In genomic region chr17:62963296-62963695, GRCh38 we compare ENCODE assay signal across 12 cellular contexts. TPM values are rescaled to one million over a fixed set of nuclear protein-coding genes. Genes with fewer than 3 reads are reported as not detected.
DNase-seq lines count a peak whose midpoint lies in the region; ATAC-seq, FAIRE-seq and TF ChIP-seq lines count a peak whose summit lies in the region.
"Had no signal": no experiment of that assay in that cellular context is flagged by ENCODE, and none has a peak within 500 bp of the region (broad histone marks: within the 10 kb centered on the region; RNA-seq: fewer than 3 reads in every experiment).

No MANE protein-coding gene starts in this region.

- no peak overlapping the region for H3K27ac ChIP-seq in osteoblast (ENCODE audit: low read depth, low read length)
- H3K27ac ChIP-seq: sigmoid colon had no signal

- no peak overlapping the region for H3K4me2 ChIP-seq in osteoblast (ENCODE audit: insufficient read depth, low read length)

- H2AFZ ChIP-seq in osteoblast (ENCODE audit: low read length): no peak overlapping the region

- FAIRE-seq in bronchial epithelial cell (lab: Jason Lieb, UNC): no peak

- TF ChIP-seq CTCF in bronchial epithelial cell (IDR thresholded peaks at IDR 0.05; ENCODE audit: insufficient read depth, low read length, severe bottlenecking) (no peak), osteoblast (IDR thresholded peaks at IDR 0.05; ENCODE audit: extremely low read depth, low read depth, low read length) (no peak)

- H3K27me3 ChIP-seq in bronchial epithelial cell (ENCODE audit: control insufficient read depth, insufficient read depth, low read length) (no peaks in the 10 kb centered on the region), osteoblast (ENCODE audit: insufficient read depth, low read length) (no peaks in the 10 kb centered on the region)
- H3K27me3 ChIP-seq: sigmoid colon had no signal

- H3K9me3 ChIP-seq in osteoblast (ENCODE audit: low read depth, low read length): no peaks in the 10 kb centered on the region
- H3K9me3 ChIP-seq: sigmoid colon had no signal

- H3K4me3 ChIP-seq in bronchial epithelial cell (ENCODE audit: low read depth, low read length) (no peak overlapping the region), osteoblast (ENCODE audit: insufficient read depth, low read length) (no peak overlapping the region)
- H3K4me3 ChIP-seq: sigmoid colon had no signal

- ATAC-seq in GM21528 (IDR thresholded peaks at IDR 0.05; ENCODE audit: low FRiP score, unreplicated experiment) (no peak), HG03378 (IDR thresholded peaks at IDR 0.05; ENCODE audit: unreplicated experiment) (no peak)
- ATAC-seq: esophagus mucosa had no signal

- H3K4me1 ChIP-seq in osteoblast (ENCODE audit: insufficient read depth, low read length): peaks cover 28% of the 10 kb centered on the region

- H4K20me1 ChIP-seq in osteoblast (ENCODE audit: insufficient read depth, low read length): peaks cover 4% of the 10 kb centered on the region

- no peaks in the 10 kb centered on the region for H3K36me3 ChIP-seq in bronchial epithelial cell (ENCODE audit: control insufficient read depth, insufficient read depth, low read length)
- H3K36me3 ChIP-seq in osteoblast (ENCODE audit: insufficient read depth, low read length): no peaks in the 10 kb centered on the region
- H3K36me3 ChIP-seq: sigmoid colon had no signal

- DNase-seq in ELR (ENCODE audit: low read depth) (peak; percentile 94), NCI-H226 (peak; percentile 66), bronchial epithelial cell (ENCODE audit: low read depth) (peak; percentile 91), osteoblast (ENCODE audit: insufficient read length, low spot score, missing footprints) (peak; percentile 94), NCI-H187 (lab: John Stamatoyannopoulos, UW) (no peak), NCI-H2171 (lab: John Stamatoyannopoulos, UW) (no peak)
- DNase-seq: activated naive CD4-positive, alpha-beta T cell treated with Interleukin-2 at 50 U/mL for 16 hours; CD8-positive, alpha-beta memory T cell; sigmoid colon had no signal

- H3K79me2 ChIP-seq in osteoblast (ENCODE audit: insufficient read depth, low read length): peaks cover 18% of the 10 kb centered on the region

RNA-seq across cellular contexts. Expression of gene TANC2, which starts 2.7 kb away (rescaled TPM):
- 84.2 and 139 TPM in 2 replicates for total RNA-seq in bronchial epithelial cell
- 48.9 and 82.5 TPM in 2 replicates for total RNA-seq in osteoblast

Comparison
In these comparisons a context has a peak if more than half of its experiments do, and no peak if none do; other contexts are left out.
1. DNase-seq: peak in ELR (single experiment), NCI-H226 (single experiment), bronchial epithelial cell (single experiment) and osteoblast (single experiment); none in NCI-H187 (0 of 2) and NCI-H2171 (single experiment).